In genomic region chrX:41563881-41564280, GRCh38 we compare ENCODE assay signal across 18 cellular contexts.
DNase-seq lines count a peak whose midpoint lies in the region; ATAC-seq and TF ChIP-seq lines count a peak whose summit lies in the region.
"Had no signal": no experiment of that assay in that cellular context is flagged by ENCODE, and none has a peak within 500 bp of the region (broad histone marks: within the 10 kb centered on the region; RNA-seq: fewer than 3 reads in every experiment).

No MANE protein-coding gene starts in this region.

- H3K36me3 Mint-ChIP-seq in activated naive CD8-positive, alpha-beta T cell, result no peaks in the 10 kb centered on the region
- H3K36me3 Mint-ChIP-seq in activated naive CD8-positive, alpha-beta T cell treated with anti-CD3 and anti-CD28 coated beads for 36 hours, result peaks cover 21% of the 10 kb centered on the region

- peaks cover 17% of the 10 kb centered on the region for H3K4me1 ChIP-seq in adipocyte (ENCODE audit: control insufficient read depth, insufficient read depth, low read length)
- H3K4me1 ChIP-seq in smooth muscle cell (ENCODE audit: low read depth), result peaks cover 6% of the 10 kb centered on the region
- H3K4me1 ChIP-seq in right cardiac atrium (ENCODE audit: control insufficient read depth, insufficient read depth, low read length), result peaks cover 2% of the 10 kb centered on the region
- H3K4me1 ChIP-seq: Caco-2 had no signal

- peak overlapping the region; percentile 80 for H3K27ac ChIP-seq in smooth muscle cell (ENCODE audit: low read depth)
- H3K27ac ChIP-seq in right cardiac atrium (ENCODE audit: low read length), result no peak overlapping the region
- H3K27ac ChIP-seq: HL-60, PC-9 had no signal

- H3K9ac ChIP-seq in adipocyte (ENCODE audit: low read length) (no peak overlapping the region), smooth muscle cell (ENCODE audit: low read depth) (peak overlapping the region; percentile 14)

- no peak overlapping the region for H2AFZ ChIP-seq in smooth muscle cell (ENCODE audit: low read depth)
- H2AFZ ChIP-seq: PC-9 had no signal

- H3K27me3 ChIP-seq in adipocyte (replicated peaks; ENCODE audit: control insufficient read depth, insufficient read depth, low read length), result peaks cover 14% of the 10 kb centered on the region
- H3K27me3 ChIP-seq in smooth muscle cell (ENCODE audit: low read depth), result no peaks in the 10 kb centered on the region
- H3K27me3 ChIP-seq in right cardiac atrium (ENCODE audit: control insufficient read depth, insufficient read depth), result no peaks in the 10 kb centered on the region

- no peaks in the 10 kb centered on the region for H3F3A ChIP-seq in smooth muscle cell (ENCODE audit: low read depth)

- peak overlapping the region; percentile 78 for H3K4me2 ChIP-seq in smooth muscle cell
- H3K4me2 ChIP-seq: PC-9 had no signal

- no peak overlapping the region for H3K4me3 Mint-ChIP-seq in activated naive CD8-positive, alpha-beta T cell
- H3K4me3 Mint-ChIP-seq in activated naive CD8-positive, alpha-beta T cell treated with anti-CD3 and anti-CD28 coated beads for 36 hours, result no peak overlapping the region

- DNase-seq in activated naive CD8-positive, alpha-beta T cell treated with anti-CD3 and anti-CD28 coated beads for 36 hours, result no peak
- DNase-seq in adipocyte (ENCODE audit: low read depth) (no peak), fibroblast of villous mesenchyme (ENCODE audit: low read depth) (peak; percentile 78), smooth muscle cell (lab: John Stamatoyannopoulos, UW; ENCODE audit: unreplicated experiment) (no peak), right cardiac atrium (no peak)
- no peak for DNase-seq in activated CD4-positive, alpha-beta T cell treated with anti-CD3 and anti-CD28 coated beads, Interleukin-2, amount 50 U/mL, for 48 hours
- DNase-seq: C1 segment of cervical spinal cord, Caco-2, HCEC 1CT, NCI-H1436 treated with DMSO at 0.1 percent for 48 hours, NCI-H2081 treated with DMSO at 0.1 percent for 48 hours, NCI-H226, NCI-H69, PC-9 had no signal

- no peak for TF ChIP-seq CTCF in fibroblast of villous mesenchyme (IDR thresholded peaks at IDR 0.05; ENCODE audit: insufficient read depth, low read depth, low read length)
- no peak for TF ChIP-seq CTCF in smooth muscle cell (IDR thresholded peaks at IDR 0.05; ENCODE audit: borderline replicate concordance, insufficient read depth, poor library complexity, severe bottlenecking)

- 51% methylated on average over 3 of the region's 3 CpGs for WGBS in smooth muscle cell (ENCODE audit: low lambda C conversion rate)
- 44% methylated on average over 3 of the region's 3 CpGs for WGBS in right cardiac atrium

- H3K79me2 ChIP-seq in smooth muscle cell (ENCODE audit: low read depth), result no peaks in the 10 kb centered on the region

- no peaks in the 10 kb centered on the region for H3K27me3 Mint-ChIP-seq in activated naive CD8-positive, alpha-beta T cell
- no peaks in the 10 kb centered on the region for H3K27me3 Mint-ChIP-seq in activated naive CD8-positive, alpha-beta T cell treated with anti-CD3 and anti-CD28 coated beads for 36 hours

- peak overlapping the region; percentile 33 for H3K4me3 ChIP-seq in adipocyte (ENCODE audit: low read length)
- H3K4me3 ChIP-seq in fibroblast of villous mesenchyme (ENCODE audit: low read depth, low read length), result no peak overlapping the region
- H3K4me3 ChIP-seq in smooth muscle cell, result peak overlapping the region; percentile 1
- no peak overlapping the region for H3K4me3 ChIP-seq in right cardiac atrium (ENCODE audit: low read length)
- H3K4me3 ChIP-seq: K562, PC-9 had no signal

- peaks cover 36% of the 10 kb centered on the region for H3K4me1 Mint-ChIP-seq in activated naive CD8-positive, alpha-beta T cell (ENCODE audit: low read depth)
- H3K4me1 Mint-ChIP-seq in activated naive CD8-positive, alpha-beta T cell treated with anti-CD3 and anti-CD28 coated beads for 36 hours, result peaks cover 23% of the 10 kb centered on the region

- no peaks in the 10 kb centered on the region for H3K9me3 ChIP-seq in adipocyte (ENCODE audit: control insufficient read depth, low read length)
- H3K9me3 ChIP-seq in smooth muscle cell (replicated peaks; ENCODE audit: low read depth), result no peaks in the 10 kb centered on the region
- H3K9me3 ChIP-seq in right cardiac atrium (ENCODE audit: control insufficient read depth, low read length), result no peaks in the 10 kb centered on the region
- H3K9me3 ChIP-seq: Caco-2 had no signal

- H3K9me3 Mint-ChIP-seq in activated naive CD8-positive, alpha-beta T cell (ENCODE audit: low read depth), result no peaks in the 10 kb centered on the region
- H3K9me3 Mint-ChIP-seq in activated naive CD8-positive, alpha-beta T cell treated with anti-CD3 and anti-CD28 coated beads for 36 hours, result no peaks in the 10 kb centered on the region

- H3K27ac Mint-ChIP-seq in activated naive CD8-positive, alpha-beta T cell, result peak overlapping the region; percentile 5
- no peak overlapping the region for H3K27ac Mint-ChIP-seq in activated naive CD8-positive, alpha-beta T cell treated with anti-CD3 and anti-CD28 coated beads for 36 hours

- intact Hi-C loops in right cardiac atrium (cut with DNase I), result no loop called here

- H3K36me3 ChIP-seq in adipocyte (ENCODE audit: control insufficient read depth, insufficient read depth, low read length, severe bottlenecking) (no peaks in the 10 kb centered on the region), smooth muscle cell (ENCODE audit: low read depth) (no peaks in the 10 kb centered on the region)

- ATAC-seq in right cardiac atrium (no peak), GM21717 (IDR thresholded peaks at IDR 0.05; ENCODE audit: unreplicated experiment) (no peak)
- ATAC-seq: K562 had no signal

- no peaks in the 10 kb centered on the region for H4K20me1 ChIP-seq in smooth muscle cell (ENCODE audit: low read depth)

Comparison
In these comparisons a context has a peak if more than half of its experiments do, and no peak if none do; other contexts are left out.
1. H3K4me3 ChIP-seq: peak in adipocyte (single experiment) and smooth muscle cell (single experiment); none in fibroblast of villous mesenchyme (single experiment) and right cardiac atrium (single experiment).